32 cellular contexts compared by ENCODE assay signal in genomic region chr11:8386134-8386864, GRCh38.
DNase-seq lines count a peak whose midpoint lies in the region; ATAC-seq, FAIRE-seq and TF ChIP-seq lines count a peak whose summit lies in the region.
"Had no signal": no experiment of that assay in that cellular context is flagged by ENCODE, and none has a peak within 500 bp of the region (broad histone marks: within the 10 kb centered on the region; RNA-seq: fewer than 3 reads in every experiment).

No MANE protein-coding gene starts in this region.

- no peaks in the 10 kb centered on the region for H3K27me3 ChIP-seq in esophagus muscularis mucosa
- H3K27me3 ChIP-seq: cardiac muscle cell, esophagus squamous epithelium, heart right ventricle, ovary, stomach, tibial nerve had no signal

- DNase-seq in GM12891 (ENCODE audit: insufficient read length, low spot score) (no peak), esophagus muscularis mucosa (ENCODE audit: extremely low spot score) (peak; percentile 50), NCI-H2227 treated with DMSO at 0.1 percent for 48 hours (lab: John Stamatoyannopoulos, UW) (no peak), cerebellar cortex (ENCODE audit: low spot score) (no peak), DMS53 (lab: John Stamatoyannopoulos, UW) (no peak)
- DNase-seq: activated CD4-positive, alpha-beta T cell treated with anti-CD3 and anti-CD28 coated beads for 4 hours; activated CD8-positive, alpha-beta memory T cell treated with anti-CD3 and anti-CD28 coated beads for 24 hours; activated effector memory CD4-positive, alpha-beta T cell treated with Interleukin-2 at 50 U/mL for 16 hours; anterior cingulate cortex; CD8-positive, alpha-beta T cell; endodermal cell; esophagus squamous epithelium; foreskin melanocyte; heart right ventricle; Kasumi-1; MV-4-11; NCI-H146; NCI-H510A; nephron progenitor cell; ovary; Right ventricle myocardium superior; stomach had no signal

- TF ChIP-seq CTCF in esophagus muscularis mucosa (IDR thresholded peaks at IDR 0.05) = no peak

- no peaks in the 10 kb centered on the region for H3K36me3 ChIP-seq in esophagus muscularis mucosa
- H3K36me3 ChIP-seq: cardiac muscle cell, esophagus squamous epithelium, heart right ventricle, ovary, stomach, tibial nerve had no signal

- FAIRE-seq in GM12891 (lab: Jason Lieb, UNC) = peak; percentile 63
- FAIRE-seq: G401.6, H54 had no signal

- H3K4me1 ChIP-seq in esophagus muscularis mucosa = peaks cover 0 to 18% (median 18%) of the 10 kb centered on the region in 4 donors

- no peak overlapping the region for H3K27ac ChIP-seq in esophagus muscularis mucosa (replicated peaks in 1 of 4)
- H3K27ac ChIP-seq: cardiac muscle cell, coronary artery, heart right ventricle, skin epidermis, stomach, tibial nerve had no signal

- TF ChIP-seq POLR2A in GM12891 (IDR thresholded peaks at IDR 0.05; ENCODE audit: low read depth, low read length) (no peak), esophagus muscularis mucosa (IDR thresholded peaks at IDR 0.05; ENCODE audit: low read depth) (no peak)

- peak; percentile 52 for ATAC-seq in GM19351 (IDR thresholded peaks at IDR 0.05; ENCODE audit: unreplicated experiment)
- peak; percentile 53 for ATAC-seq in HG02885 (IDR thresholded peaks at IDR 0.05; ENCODE audit: poor library complexity, unreplicated experiment)
- ATAC-seq in GM21528 (IDR thresholded peaks at IDR 0.05; ENCODE audit: low FRiP score, unreplicated experiment) = no peak
- ATAC-seq: CD8-positive, alpha-beta T cell; heart right ventricle had no signal

- no peaks in the 10 kb centered on the region for H3K9me3 ChIP-seq in esophagus muscularis mucosa
- H3K9me3 ChIP-seq: esophagus squamous epithelium, heart right ventricle, ovary, stomach, tibial nerve had no signal

- TF ChIP-seq EP300 in esophagus muscularis mucosa (IDR thresholded peaks at IDR 0.05) = no peak

- 94% methylated on average over 7 of the region's 12 CpGs for WGBS in esophagus muscularis mucosa

- intact Hi-C loops in esophagus muscularis mucosa (cut with DNase I) = no loop called here

- no peak overlapping the region for H3K4me3 ChIP-seq in esophagus muscularis mucosa
- H3K4me3 ChIP-seq: cardiac muscle cell, coronary artery, esophagus squamous epithelium, heart right ventricle, lung, ovary, skin epidermis, stomach, tibial nerve had no signal

TF ChIP-seq in GM12891, 5 proteins besides CTCF, POLR2A, EP300 and RAD21:
- TF ChIP-seq POLR2AphosphoS5 (IDR thresholded peaks at IDR 0.05; ENCODE audit: low read depth, low read length) (no peak), POU2F2 (IDR thresholded peaks at IDR 0.05; ENCODE audit: low read depth, low read length) (no peak), SPI1 (IDR thresholded peaks at IDR 0.05; ENCODE audit: low read depth, low read length) (peak; percentile 73)
TF ChIP-seq in GM12891: peak in this region for 1.
